ENCODE assay signal across 23 cellular contexts in the genomic region with DNA sequence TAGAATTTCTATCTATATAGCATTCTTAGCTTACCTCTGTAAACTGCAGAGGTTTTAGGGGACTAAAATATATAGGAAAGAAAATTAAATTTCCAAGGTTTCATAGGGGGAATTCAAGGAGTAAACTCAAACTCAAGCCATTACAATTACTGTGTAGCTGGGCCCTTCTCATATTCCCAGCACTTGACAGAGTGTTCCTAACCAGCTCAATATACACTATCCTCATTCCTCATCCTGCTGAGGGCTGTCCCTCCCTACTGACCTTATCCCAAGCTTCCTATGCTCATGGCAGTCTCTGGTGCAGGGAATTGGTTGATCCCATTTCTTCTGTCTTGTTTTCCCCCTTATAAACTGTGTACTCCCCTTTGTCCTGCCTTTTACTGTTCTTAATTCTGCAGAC.
"Had no signal": no experiment of that assay in that cellular context is flagged by ENCODE, and none has a peak within 500 bp of the region (broad histone marks: within the 10 kb centered on the region; RNA-seq: fewer than 3 reads in every experiment).

No MANE protein-coding gene starts in this region.

- H3K27ac Mint-ChIP-seq: activated B cell treated with CpG ODN at 0.5 μM for 24 hours; activated CD8-positive, alpha-beta T cell treated with anti-CD3 and anti-CD28 coated beads for 36 hours; activated naive CD4-positive, alpha-beta T cell treated with anti-CD3 and anti-CD28 coated beads, Interleukin-2, amount 50 U/mL, for 24 hours; activated T-helper 2 cell treated with anti-CD3 and anti-CD28 coated beads, Interferon-gamma antibody, Interleukin-2, Interleukin-4, amounts not matched to agents 10 μg/mL and 5 μg/mL and 100 μg/mL, durations not matched to agents 14 hours and 24 hours and 36 hours; T-helper 1 cell treated with Interleukin-12 subunit alpha and Interleukin-12 subunit beta and Interleukin-4 antibody, amounts not matched to agents 30 μg/mL and 1 μg/mL, for 36 hours had no signal

- H3K4me3 ChIP-seq: ascending aorta, body of pancreas, SJSA1 had no signal

- H3K4me3 Mint-ChIP-seq: activated B cell treated with CpG ODN at 0.5 μM for 24 hours; activated CD8-positive, alpha-beta T cell treated with anti-CD3 and anti-CD28 coated beads for 36 hours; activated naive CD4-positive, alpha-beta T cell treated with anti-CD3 and anti-CD28 coated beads, Interleukin-2, amount 50 U/mL, for 24 hours; activated T-cell treated with anti-CD3 and anti-CD28 coated beads, Interleukin-2, amount 50 U/mL, for 72 hours; T-helper 1 cell treated with Interleukin-12 subunit alpha and Interleukin-12 subunit beta and Interleukin-4 antibody, amounts not matched to agents 30 μg/mL and 1 μg/mL, for 36 hours had no signal

- H3K9me3 Mint-ChIP-seq: activated B cell treated with CpG ODN at 0.5 μM for 24 hours; activated CD8-positive, alpha-beta T cell treated with anti-CD3 and anti-CD28 coated beads for 36 hours; activated naive CD4-positive, alpha-beta T cell treated with anti-CD3 and anti-CD28 coated beads, Interleukin-2, amount 50 U/mL, for 24 hours; activated T-cell treated with anti-CD3 and anti-CD28 coated beads, Interleukin-2, amount 50 U/mL, for 72 hours; T-helper 1 cell treated with Interleukin-12 subunit alpha and Interleukin-12 subunit beta and Interleukin-4 antibody, amounts not matched to agents 30 μg/mL and 1 μg/mL, for 36 hours had no signal

- H3K27me3 ChIP-seq: ascending aorta, body of pancreas, SJSA1 had no signal

- H3K27ac ChIP-seq: ascending aorta, body of pancreas, SJSA1 had no signal

- ATAC-seq: activated CD8-positive, alpha-beta T cell treated with anti-CD3 and anti-CD28 coated beads for 36 hours; activated T-cell treated with anti-CD3 and anti-CD28 coated beads, Interleukin-2, amount 50 U/mL, for 72 hours; body of pancreas had no signal

- DNase-seq: activated B cell treated with CpG ODN at 0.5 μM for 24 hours; activated CD8-positive, alpha-beta memory T cell treated with anti-CD3 and anti-CD28 coated beads, Interleukin-2, amount 50 U/mL, for 4 hours; activated CD8-positive, alpha-beta T cell treated with anti-CD3 and anti-CD28 coated beads for 36 hours; activated gamma-delta T cell treated with Interleukin-2 at 50 U/mL for 16 hours; activated T-cell treated with anti-CD3 and anti-CD28 coated beads, Interleukin-2, amount 50 U/mL, for 72 hours; amniotic stem cell; body of pancreas; central memory CD4-positive, alpha-beta T cell; NCI-H1048; NCI-H146; NCI-H1930; NCI-H2171; NCI-H2227 treated with DMSO at 0.1 percent for 48 hours; NCI-H446 treated with DMSO at 0.1 percent for 48 hours; NCI-H774; NK-92 treated with Interleukin-12 subunit alpha and Interleukin-12 subunit beta, amount 100 ng/mL, for 24 hours; SHP77 had no signal

- FAIRE-seq: bronchial epithelial cell had no signal

- H3K9me3 ChIP-seq: ascending aorta, body of pancreas, SJSA1 had no signal

- H3K27me3 Mint-ChIP-seq: activated B cell treated with CpG ODN at 0.5 μM for 24 hours; activated CD8-positive, alpha-beta T cell treated with anti-CD3 and anti-CD28 coated beads for 36 hours; activated naive CD4-positive, alpha-beta T cell treated with anti-CD3 and anti-CD28 coated beads, Interleukin-2, amount 50 U/mL, for 24 hours had no signal
